In the genomic region with DNA sequence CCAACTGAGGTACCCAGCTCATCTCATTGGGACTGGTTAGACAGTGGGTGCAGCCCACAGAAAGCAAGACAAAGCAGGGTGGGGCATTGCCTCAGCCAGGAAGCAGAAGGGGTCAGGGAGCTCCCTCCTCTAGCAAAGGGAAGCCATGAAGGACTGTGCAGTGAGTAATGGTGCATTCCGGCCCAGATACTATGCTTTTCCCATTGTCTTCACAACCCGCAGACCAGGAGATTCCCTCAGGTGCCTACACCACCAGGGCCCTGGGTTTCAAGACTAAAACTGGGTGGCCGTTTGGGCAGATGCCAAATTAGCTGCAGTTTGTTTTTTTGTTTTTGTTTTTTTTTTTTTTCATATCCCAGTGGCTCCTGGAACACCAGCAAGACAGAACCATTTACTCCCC, we compare ENCODE assay signal across 7 cellular contexts.
"Had no signal": no experiment of that assay in that cellular context is flagged by ENCODE, and none has a peak within 500 bp of the region (broad histone marks: within the 10 kb centered on the region; RNA-seq: fewer than 3 reads in every experiment).

No MANE protein-coding gene starts in this region.

- DNase-seq: GM23248, GOT3, H7, HFFc6 had no signal

- H3K27ac ChIP-seq: GM23248 had no signal

- ATAC-seq: HCT116, HepG2 had no signal

- H3K36me3 ChIP-seq: HAP-1 had no signal

- H3K4me1 ChIP-seq: HAP-1 had no signal

- H3K9ac ChIP-seq: GM23248 had no signal

- H2AFZ ChIP-seq: GM23248 had no signal

- H3K9me3 ChIP-seq: HAP-1 had no signal

- H3K4me3 ChIP-seq: GM23248, HAP-1 had no signal
